11 cellular contexts compared by ENCODE assay signal in the genomic region with DNA sequence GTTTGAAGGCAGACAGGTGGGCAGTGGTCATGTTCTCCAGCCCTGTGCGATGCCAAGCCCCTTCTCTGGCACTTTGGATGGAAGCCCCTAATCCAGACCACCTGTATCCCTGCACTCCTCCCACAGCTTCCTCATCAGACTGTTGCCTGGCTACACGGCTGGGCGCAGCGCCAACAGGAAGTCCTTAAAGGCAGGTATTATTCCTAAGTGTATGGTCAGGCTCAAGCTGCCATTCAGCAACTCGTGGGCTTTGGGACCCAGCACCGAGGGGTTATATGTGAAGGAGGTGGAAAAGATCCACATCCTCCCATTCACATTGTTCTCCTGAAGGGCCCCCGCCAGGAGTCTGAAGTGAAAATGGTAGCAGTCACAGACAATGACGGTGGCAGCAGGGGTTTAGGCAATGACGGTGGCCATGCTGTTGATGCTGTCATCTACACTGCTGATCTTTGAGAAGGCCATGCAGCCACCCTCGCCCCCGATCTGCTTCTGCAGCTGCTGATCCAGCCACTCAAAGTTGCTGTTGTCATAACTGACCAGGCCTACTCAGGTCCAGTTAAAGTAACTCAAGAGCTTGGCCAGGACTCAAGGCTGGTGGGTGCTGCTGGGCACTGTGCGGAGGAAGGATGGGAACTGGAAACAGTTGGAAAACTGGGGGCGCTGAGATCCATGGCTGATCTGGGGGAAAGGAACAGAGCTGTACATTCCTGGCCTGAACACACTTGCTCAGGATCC. TPM values are rescaled to one million over a fixed set of nuclear protein-coding genes. Genes with fewer than 3 reads are reported as not detected.
DNase-seq lines count a peak whose midpoint lies in the region; ATAC-seq and TF ChIP-seq lines count a peak whose summit lies in the region.
"Had no signal": no experiment of that assay in that cellular context is flagged by ENCODE, and none has a peak within 500 bp of the region (broad histone marks: within the 10 kb centered on the region; RNA-seq: fewer than 3 reads in every experiment).

No MANE protein-coding gene starts in this region.

- no peaks in the 10 kb centered on the region for H3K27me3 Mint-ChIP-seq in activated CD4-positive, alpha-beta memory T cell treated with anti-CD3 and anti-CD28 coated beads, Interleukin-2, amount 10 ng/mL, durations not matched to agents 7 days and 5 days
- H3K27me3 Mint-ChIP-seq: IgD-negative memory B cell had no signal

- H3K27me3 ChIP-seq in mammary epithelial cell (ENCODE audit: insufficient read depth, low read length): no peaks in the 10 kb centered on the region

- intact Hi-C loops in mammary epithelial cell (cut with micrococcal nuclease): loop anchor here (5.0 kb wide), 2 partner anchors 246 to 296 kb away; partner anchors contain the start of gene CTNND1

- H3K4me3 Mint-ChIP-seq in activated CD4-positive, alpha-beta memory T cell treated with anti-CD3 and anti-CD28 coated beads, Interleukin-2, amount 10 ng/mL, durations not matched to agents 7 days and 5 days: no peak overlapping the region
- H3K4me3 Mint-ChIP-seq: IgD-negative memory B cell, naive B cell had no signal

- H3K27ac ChIP-seq in mammary epithelial cell (ENCODE audit: insufficient read depth, low read depth, low read length): peak overlapping the region; percentile 77

- H3K4me1 ChIP-seq in mammary epithelial cell (ENCODE audit: insufficient read depth, low read length): peaks cover 47% of the 10 kb centered on the region

- DNase-seq in AG08396 (ENCODE audit: low spot score) (peak; percentile 13), NCI-H1092 treated with DMSO at 0.1 percent for 48 hours (lab: John Stamatoyannopoulos, UW) (peak; percentile 96), mammary epithelial cell (peak; percentile 17), middle frontal gyrus (ENCODE audit: extremely low spot score, low spot score) (peak; percentile 9)
- no peak for DNase-seq in activated CD8-positive, alpha-beta memory T cell treated with anti-CD3 and anti-CD28 coated beads for 24 hours
- no peak for DNase-seq in activated CD4-positive, alpha-beta memory T cell treated with anti-CD3 and anti-CD28 coated beads, Interleukin-2, amount 10 ng/mL, durations not matched to agents 7 days and 5 days
- no peak for DNase-seq in activated T-cell treated with anti-CD3 and anti-CD28 coated beads, Interleukin-2, amount 50 U/mL, for 48 hours
- DNase-seq: naive B cell had no signal

- no peaks in the 10 kb centered on the region for H3K36me3 Mint-ChIP-seq in activated CD4-positive, alpha-beta memory T cell treated with anti-CD3 and anti-CD28 coated beads, Interleukin-2, amount 10 ng/mL, durations not matched to agents 7 days and 5 days (ENCODE audit: low read depth)
- H3K36me3 Mint-ChIP-seq: IgD-negative memory B cell, naive B cell had no signal

- H3K36me3 ChIP-seq in mammary epithelial cell (ENCODE audit: insufficient read depth, low read length): no peaks in the 10 kb centered on the region

- peak overlapping the region; percentile 26 for H3K4me2 ChIP-seq in mammary epithelial cell (ENCODE audit: insufficient read depth, low read depth, low read length)

- WGBS in mammary epithelial cell (ENCODE audit: low coverage, missing lambda C conversion rate): 51% methylated on average over 13 of the region's 13 CpGs

- CTCF ChIA-PET in mammary epithelial cell (lab: Charles Lee; ENCODE audit: low non-redundant PET): no interaction called here
- CTCF ChIA-PET in activated CD4-positive, alpha-beta memory T cell treated with anti-CD3 and anti-CD28 coated beads, Interleukin-2, amount 10 ng/mL, durations not matched to agents 7 days and 5 days (lab: Charles Lee): no interaction called here

- no peak overlapping the region for H3K27ac Mint-ChIP-seq in activated CD4-positive, alpha-beta memory T cell treated with anti-CD3 and anti-CD28 coated beads, Interleukin-2, amount 10 ng/mL, durations not matched to agents 7 days and 5 days
- H3K27ac Mint-ChIP-seq: IgD-negative memory B cell had no signal

- no peak for TF ChIP-seq CTCF in mammary epithelial cell (conservative IDR thresholded peaks at IDR 0.05 in 1 of 2, IDR thresholded peaks at IDR 0.05 in 1 of 2; ENCODE audit: extremely low read depth in 1 of 2, insufficient read depth in 1 of 2, low read depth in 1 of 2, low read length in 2 of 2)

- POLR2A ChIA-PET in activated CD4-positive, alpha-beta memory T cell treated with anti-CD3 and anti-CD28 coated beads, Interleukin-2, amount 10 ng/mL, durations not matched to agents 7 days and 5 days (lab: Charles Lee): no interaction called here

- no peak overlapping the region for H3K9ac ChIP-seq in mammary epithelial cell (ENCODE audit: insufficient read depth, low read length)

- H3K79me2 ChIP-seq in mammary epithelial cell (ENCODE audit: insufficient read depth, low read length): no peaks in the 10 kb centered on the region

- H3K9me3 Mint-ChIP-seq in activated CD4-positive, alpha-beta memory T cell treated with anti-CD3 and anti-CD28 coated beads, Interleukin-2, amount 10 ng/mL, durations not matched to agents 7 days and 5 days: no peaks in the 10 kb centered on the region

- peak overlapping the region; percentile 95 for H2AFZ ChIP-seq in mammary epithelial cell (ENCODE audit: low read depth, low read length)

- no peak for ATAC-seq in GM21619 (IDR thresholded peaks at IDR 0.05; ENCODE audit: unreplicated experiment)

- in situ Hi-C loops in mammary epithelial cell (cut with MboI; ENCODE audit: low sequenced_read_pairs in 2 of 2): loop anchor here in 1 of 2 donors (25.0 kb wide), 1 partner anchor 454 kb away; the partner anchor contains the start of gene OR5B21

- dilution Hi-C loops in mammary epithelial cell (cut with HindIII; ENCODE audit: low sequenced_read_pairs): no loop called here

- no peak overlapping the region for H3K4me3 ChIP-seq in mammary epithelial cell (replicated peaks in 1 of 3; ENCODE audit: insufficient read depth in 1 of 3, low read depth in 2 of 3, low read length in 3 of 3)

- no peaks in the 10 kb centered on the region for H3K9me3 ChIP-seq in mammary epithelial cell (replicated peaks; ENCODE audit: insufficient read depth, low read length)

- no peaks in the 10 kb centered on the region for H4K20me1 ChIP-seq in mammary epithelial cell (ENCODE audit: insufficient read depth, low read length)

- no peaks in the 10 kb centered on the region for H3K4me1 Mint-ChIP-seq in activated CD4-positive, alpha-beta memory T cell treated with anti-CD3 and anti-CD28 coated beads, Interleukin-2, amount 10 ng/mL, durations not matched to agents 7 days and 5 days
- H3K4me1 Mint-ChIP-seq: IgD-negative memory B cell, naive B cell had no signal

- TSS peak; percentile 13 for BruUV-seq in mammary epithelial cell (replicated peaks; lab: Mats Ljungman, UMichigan)

RNA-seq across cellular contexts. Expression of gene OR6Q1, which starts 27.7 kb away (rescaled TPM):
- total RNA-seq in mammary epithelial cell: not detected
- not detected for polyA plus RNA-seq in mammary epithelial cell
- polyA minus RNA-seq in mammary epithelial cell: not detected
- total RNA-seq in activated CD4-positive, alpha-beta memory T cell treated with anti-CD3 and anti-CD28 coated beads, Interleukin-2, amount 10 ng/mL, durations not matched to agents 7 days and 5 days: not detected
- polyA plus RNA-seq: esophagus, IgD-negative memory B cell had no signal

RNA-seq across cellular contexts. Expression of gene OR9Q1, which starts 34.8 kb away (rescaled TPM):
- not detected for total RNA-seq in mammary epithelial cell
- not detected for polyA plus RNA-seq in mammary epithelial cell
- not detected for polyA minus RNA-seq in mammary epithelial cell
- not detected for total RNA-seq in activated CD4-positive, alpha-beta memory T cell treated with anti-CD3 and anti-CD28 coated beads, Interleukin-2, amount 10 ng/mL, durations not matched to agents 7 days and 5 days
- polyA plus RNA-seq: esophagus, IgD-negative memory B cell had no signal

Comparison
In these comparisons a context has a peak if more than half of its experiments do, and no peak if none do; other contexts are left out.
1. DNase-seq: peak in AG08396 (single experiment), NCI-H1092 treated with DMSO at 0.1 percent for 48 hours (single experiment), mammary epithelial cell (single experiment) and middle frontal gyrus (single experiment); none in activated CD8-positive, alpha-beta memory T cell treated with anti-CD3 and anti-CD28 coated beads for 24 hours (single experiment), activated CD4-positive, alpha-beta memory T cell treated with anti-CD3 and anti-CD28 coated beads, Interleukin-2, amount 10 ng/mL, durations not matched to agents 7 days and 5 days (single experiment) and activated T-cell treated with anti-CD3 and anti-CD28 coated beads, Interleukin-2, amount 50 U/mL, for 48 hours (0 of 2).